Comparison of ENCODE assay signal across 8 cellular contexts in the genomic region with DNA sequence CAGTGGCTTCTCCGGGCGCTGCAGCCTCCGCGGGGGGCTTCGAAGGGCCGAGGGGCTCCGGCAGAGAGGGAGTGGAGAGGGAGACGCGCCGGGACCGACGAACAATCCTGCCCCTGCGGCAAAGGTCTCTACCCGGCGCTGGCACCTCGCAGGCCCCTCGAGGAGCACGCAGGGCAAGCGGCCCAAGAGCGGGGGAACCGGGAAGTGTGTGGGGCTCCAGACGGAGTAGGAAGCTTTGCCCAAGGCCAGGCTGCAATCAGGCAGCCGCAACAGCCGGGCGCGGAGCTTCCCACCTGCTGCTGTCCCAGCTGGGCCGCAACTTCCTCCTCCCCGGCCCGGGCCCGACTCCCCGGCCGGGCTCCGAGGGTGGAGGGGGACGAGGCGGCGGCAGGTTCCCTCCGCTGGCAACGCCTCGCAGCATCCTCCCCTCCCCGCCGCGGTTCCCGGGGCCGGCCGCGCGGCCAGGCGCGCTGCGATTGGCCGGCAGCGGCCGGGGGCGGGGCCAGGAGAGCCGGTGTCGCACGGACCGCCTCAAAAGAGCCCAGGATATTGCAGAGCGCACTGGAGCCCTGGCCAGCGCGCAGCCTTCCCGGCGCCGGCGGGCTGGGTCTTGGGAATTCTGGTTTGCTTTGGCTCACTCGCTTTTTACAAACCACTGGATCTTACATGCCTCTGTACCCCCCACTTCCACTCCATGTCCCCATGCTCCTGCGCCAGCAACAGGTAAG. TPM values are rescaled to one million over a fixed set of nuclear protein-coding genes. Genes with fewer than 3 reads are reported as not detected.
DNase-seq lines count a peak whose midpoint lies in the region; ATAC-seq and TF ChIP-seq lines count a peak whose summit lies in the region.

Gene KCNJ2 (plus strand): TSS at position 554 of the 728 bp plus-strand sequence. CDS start 5,508 bp downstream, outside the sequence.

- peak within 1 kb of the TSS; percentile 74 for H3K4me3 ChIP-seq in colonic mucosa

- intact Hi-C loops in colonic mucosa (cut with DNase I), result loop anchor here (5.0 kb wide), 1 partner anchor 383 kb away; no protein-coding TSS in a partner anchor

- peak; percentile 95 for ATAC-seq in HG02884 (IDR thresholded peaks at IDR 0.05; ENCODE audit: unreplicated experiment)

- H3K27me3 ChIP-seq in colonic mucosa, result no peaks in the 10 kb centered on the region

- H3K9me3 ChIP-seq in colonic mucosa, result no peaks in the 10 kb centered on the region

- no peak for TF ChIP-seq CTCF in colonic mucosa (IDR thresholded peaks at IDR 0.05)

- DNase-seq in activated T-cell treated with anti-CD3 and anti-CD28 coated beads for 24 hours (ENCODE audit: low read depth), result peak; percentile 27
- no peak for DNase-seq in activated T-cell treated with anti-CD3 and anti-CD28 coated beads for 4 hours
- peak; percentile 75 for DNase-seq in NCI-H146 (lab: John Stamatoyannopoulos, UW)
- peak; percentile 60 for DNase-seq in T1000 (lab: John Stamatoyannopoulos, UW)
- DNase-seq in colonic mucosa, result peak; percentile 89
- DNase-seq in kidney tubule cell (ENCODE audit: low spot score), result peak; percentile 91
- peak; percentile 12 to 44 (median 30) for DNase-seq in stimulated activated CD4-positive, alpha-beta T cell treated with anti-CD3 and anti-CD28 coated beads, Interleukin-12 subunit alpha, Interleukin-12 subunit beta, amount 100 ng/mL, for 48 hours (ENCODE audit: low read depth in 2 of 3, low spot score in 1 of 3)

- H3K27ac ChIP-seq in colonic mucosa, result peak within 1 kb of the TSS; percentile 93

- H3K36me3 ChIP-seq in colonic mucosa, result no peaks in the 10 kb centered on the region

- H3K4me1 ChIP-seq in colonic mucosa, result peaks cover 3% of the 10 kb centered on the region

- peak within 1 kb of the TSS; percentile 83 to 90 for H3K9ac ChIP-seq in colonic mucosa (ENCODE audit: low read depth in 2 of 2, low read length in 2 of 2)

RNA-seq across cellular contexts. Expression of gene KCNJ2, which starts in this region (rescaled TPM):
- total RNA-seq in colonic mucosa, result 10 to 100 TPM in 1 of 2 donors, 1 to 10 TPM in 1; 7.4 to 18.2 TPM
